Comparison of ENCODE assay signal across 8 cellular contexts in the genomic region with DNA sequence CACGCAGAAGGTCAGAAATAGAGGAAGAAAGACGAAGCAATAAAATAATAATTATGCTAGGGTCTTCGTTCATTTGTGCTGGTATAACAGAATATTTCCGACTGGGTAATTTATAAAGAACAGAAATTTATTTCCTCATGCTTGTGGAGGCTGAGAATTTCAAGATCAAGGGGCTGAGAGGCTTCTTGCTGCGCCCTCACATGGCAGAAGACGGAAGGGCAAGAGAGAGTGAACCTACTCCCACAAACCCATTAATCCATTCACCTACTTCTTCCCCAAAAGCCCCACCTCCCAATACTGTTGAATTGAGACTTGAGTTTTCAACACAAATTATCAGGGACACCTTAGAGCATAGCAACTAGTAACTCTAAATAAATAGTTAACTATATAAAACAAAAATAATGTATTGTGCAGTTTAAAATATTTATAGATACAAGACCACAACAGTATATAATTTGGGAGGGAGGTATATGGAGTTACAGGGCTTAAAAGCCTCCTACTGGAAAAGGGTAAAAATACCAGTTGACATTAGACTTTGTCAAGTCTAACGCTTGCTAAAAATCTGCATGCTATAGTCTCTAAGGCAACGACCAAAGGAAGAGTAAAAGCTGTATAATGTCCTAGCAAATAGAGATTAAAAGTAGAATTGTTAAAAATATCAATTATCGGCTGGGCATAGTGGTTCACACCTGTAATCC.
DNase-seq lines count a peak whose midpoint lies in the region; ATAC-seq and TF ChIP-seq lines count a peak whose summit lies in the region.

No MANE protein-coding gene starts in this region.

- peaks cover 13% of the 10 kb centered on the region for H3K27me3 Mint-ChIP-seq in T-helper 2 cell treated with Interferon-gamma antibody and Interleukin-4, amounts not matched to agents 5 μg/mL and 100 μg/mL, for 36 hours (ENCODE audit: low read depth)

- H3K9ac ChIP-seq in MM.1S (ENCODE audit: low read length), result no peak overlapping the region

- no peaks in the 10 kb centered on the region for H3K9me3 Mint-ChIP-seq in T-helper 2 cell treated with Interferon-gamma antibody and Interleukin-4, amounts not matched to agents 5 μg/mL and 100 μg/mL, for 36 hours

- H3K4me1 Mint-ChIP-seq in T-helper 2 cell treated with Interferon-gamma antibody and Interleukin-4, amounts not matched to agents 5 μg/mL and 100 μg/mL, for 36 hours (ENCODE audit: low read depth), result peaks cover 5% of the 10 kb centered on the region

- peak; percentile 72 for DNase-seq in activated effector memory CD4-positive, alpha-beta T cell treated with anti-CD3 and anti-CD28 coated beads, Interleukin-2, amount 50 U/mL, for 16 hours
- DNase-seq in activated effector memory CD4-positive, alpha-beta T cell treated with Interleukin-2 at 50 U/mL for 16 hours, result no peak
- DNase-seq in MM.1S (no peak), germinal center (ENCODE audit: low spot score) (peak; percentile 21)
- peak; percentile 59 for DNase-seq in activated CD8-positive, alpha-beta memory T cell treated with anti-CD3 and anti-CD28 coated beads for 24 hours
- DNase-seq in stimulated activated CD4-positive, alpha-beta T cell treated with anti-CD3 and anti-CD28 coated beads, Interleukin-1b, Interleukin-23, amount 100 ng/mL, for 48 hours, result peak; percentile 37
- no peak for DNase-seq in T-helper 2 cell treated with Interferon-gamma antibody and Interleukin-4, amounts not matched to agents 5 μg/mL and 100 μg/mL, for 36 hours (ENCODE audit: low spot score)

- no peak for ATAC-seq in GM21360 (IDR thresholded peaks at IDR 0.05; ENCODE audit: unreplicated experiment)

- no peaks in the 10 kb centered on the region for H3K27me3 ChIP-seq in MM.1S (replicated peaks; ENCODE audit: insufficient read depth, low read length)

- no peaks in the 10 kb centered on the region for H3K9me2 ChIP-seq in MM.1S (replicated peaks; ENCODE audit: insufficient read depth, low read length)

- no peaks in the 10 kb centered on the region for H3K36me3 ChIP-seq in MM.1S (replicated peaks; ENCODE audit: insufficient read depth, low read length)

- H4K20me1 ChIP-seq in MM.1S (ENCODE audit: insufficient read depth, low read length), result no peaks in the 10 kb centered on the region

- H3K4me1 ChIP-seq in MM.1S (ENCODE audit: low read length), result no peaks in the 10 kb centered on the region

- peak; percentile 30 for TF ChIP-seq CTCF in MM.1S (IDR thresholded peaks at IDR 0.05; ENCODE audit: low read length)

- H3K4me3 ChIP-seq in MM.1S (ENCODE audit: low read length), result no peak overlapping the region

- no peak overlapping the region for H3K27ac Mint-ChIP-seq in T-helper 2 cell treated with Interferon-gamma antibody and Interleukin-4, amounts not matched to agents 5 μg/mL and 100 μg/mL, for 36 hours

- H3K27ac ChIP-seq in MM.1S (ENCODE audit: low read length), result no peak overlapping the region

- no peaks in the 10 kb centered on the region for H3F3A ChIP-seq in MM.1S (ENCODE audit: insufficient read depth, low read length)

- no peak overlapping the region for H3K4me3 Mint-ChIP-seq in T-helper 2 cell treated with Interferon-gamma antibody and Interleukin-4, amounts not matched to agents 5 μg/mL and 100 μg/mL, for 36 hours

- no peaks in the 10 kb centered on the region for H3K36me3 Mint-ChIP-seq in T-helper 2 cell treated with Interferon-gamma antibody and Interleukin-4, amounts not matched to agents 5 μg/mL and 100 μg/mL, for 36 hours (ENCODE audit: low read depth)

- no peak overlapping the region for H3K4me2 ChIP-seq in MM.1S (ENCODE audit: low read depth, low read length)

- no peak overlapping the region for H2AFZ ChIP-seq in MM.1S (ENCODE audit: low read length)

- H3K9me3 ChIP-seq in MM.1S (replicated peaks; ENCODE audit: insufficient read depth, low read length), result no peaks in the 10 kb centered on the region

- H3K79me2 ChIP-seq in MM.1S (ENCODE audit: low read length), result no peaks in the 10 kb centered on the region

Comparison
In these comparisons a context has a peak if more than half of its experiments do, and no peak if none do; other contexts are left out.
1. DNase-seq: peak in activated effector memory CD4-positive, alpha-beta T cell treated with anti-CD3 and anti-CD28 coated beads, Interleukin-2, amount 50 U/mL, for 16 hours (single experiment), activated CD8-positive, alpha-beta memory T cell treated with anti-CD3 and anti-CD28 coated beads for 24 hours (single experiment), germinal center (single experiment) and stimulated activated CD4-positive, alpha-beta T cell treated with anti-CD3 and anti-CD28 coated beads, Interleukin-1b, Interleukin-23, amount 100 ng/mL, for 48 hours (single experiment); none in activated effector memory CD4-positive, alpha-beta T cell treated with Interleukin-2 at 50 U/mL for 16 hours (single experiment), MM.1S (single experiment) and T-helper 2 cell treated with Interferon-gamma antibody and Interleukin-4, amounts not matched to agents 5 μg/mL and 100 μg/mL, for 36 hours (single experiment).